ENCODE assay signal across 9 cellular contexts in genomic region chr11:35216962-35217667, GRCh38.
A peak's percentile ranks its signal among the peaks of the same experiment; 100 is the strongest.
DNase-seq lines count a peak whose midpoint lies in the region; ATAC-seq and TF ChIP-seq lines count a peak whose summit lies in the region.
"Had no signal": no experiment of that assay in that cellular context is flagged by ENCODE, and none has a peak within 500 bp of the region (broad histone marks: within the 10 kb centered on the region; RNA-seq: fewer than 3 reads in every experiment).

No MANE protein-coding gene starts in this region.

- ATAC-seq in central memory CD8-positive, alpha-beta T cell (replicated peaks; ENCODE audit: extremely low read depth, poor library complexity, severe bottlenecking) = peak; percentile 79
- ATAC-seq in stimulated activated memory B cell treated with anti-CD40 and anti-IgM and Interleukin-4, amounts not matched to agents 10 μg/mL and 1 μg/mL and 100 μg/mL, for 72 hours = peak; percentile 75
- no peak for ATAC-seq in GM19452 (IDR thresholded peaks at IDR 0.05; ENCODE audit: unreplicated experiment)

- H2AFZ ChIP-seq in PC-9 (no peak overlapping the region), SK-N-SH (ENCODE audit: low read depth) (no peak overlapping the region)

- no TSS peak for BruUV-seq in PC-9 (replicated peaks; lab: Mats Ljungman, UMichigan)
- no TSS peak for BruUV-seq in A673 (replicated peaks; lab: Mats Ljungman, UMichigan)

- H3K4me3 Mint-ChIP-seq in activated CD4-positive, alpha-beta T cell treated with anti-CD3 and anti-CD28 coated beads, Interleukin-2, amount 10 ng/mL, durations not matched to agents 7 days and 5 days = no peak overlapping the region
- H3K4me3 Mint-ChIP-seq in central memory CD8-positive, alpha-beta T cell = peak overlapping the region; percentile 6
- no peak overlapping the region for H3K4me3 Mint-ChIP-seq in stimulated activated memory B cell treated with anti-CD40 and anti-IgM and Interleukin-4, amounts not matched to agents 10 μg/mL and 1 μg/mL and 100 μg/mL, for 72 hours

- H3K9me3 ChIP-seq in PC-9 (ENCODE audit: insufficient read depth, low read depth) = no peaks in the 10 kb centered on the region
- no peaks in the 10 kb centered on the region for H3K9me3 ChIP-seq in A673 (ENCODE audit: low read depth, low read length, poor library complexity, severe bottlenecking)
- no peaks in the 10 kb centered on the region for H3K9me3 ChIP-seq in SK-N-SH

- H3K79me2 ChIP-seq in PC-9 (ENCODE audit: low read depth) (peaks cover 15% of the 10 kb centered on the region; the same call in 1 of the 2 replicates), SK-N-SH (ENCODE audit: insufficient read depth) (peaks cover 48% of the 10 kb centered on the region; the same call in 1 of the 2 replicates)

- CTCF ChIA-PET in activated CD4-positive, alpha-beta T cell treated with anti-CD3 and anti-CD28 coated beads, Interleukin-2, amount 10 ng/mL, durations not matched to agents 7 days and 5 days (lab: Charles Lee) = interaction anchor here (0.6 kb wide), 1 partner anchor 749 kb away, joined by 3 read pairs; no protein-coding TSS in a partner anchor
- CTCF ChIA-PET in PC-9 (lab: Charles Lee) (no interaction called here), A673 (lab: Charles Lee) (no interaction called here), SK-N-SH (lab: Yijun Ruan, JAX) (no interaction called here)

- H3F3A ChIP-seq in PC-9 (ENCODE audit: insufficient read depth, low read depth) (peaks cover 93% of the 10 kb centered on the region), SK-N-SH (replicated peaks; ENCODE audit: insufficient read depth) (peaks cover 42% of the 10 kb centered on the region)

- H3K4me2 ChIP-seq in PC-9 = no peak overlapping the region; the same call in 1 of the 2 replicates
- H3K4me2 ChIP-seq in SK-N-SH = no peak overlapping the region

- POLR2A ChIA-PET in activated CD4-positive, alpha-beta T cell treated with anti-CD3 and anti-CD28 coated beads, Interleukin-2, amount 10 ng/mL, durations not matched to agents 7 days and 5 days (lab: Charles Lee) = no interaction called here
- POLR2A ChIA-PET in PC-9 (lab: Charles Lee; ENCODE audit: unreplicated experiment) = no interaction called here
- POLR2A ChIA-PET in A673 (lab: Charles Lee; ENCODE audit: low non-redundant PET) = no interaction called here
- POLR2A ChIA-PET in SK-N-SH (lab: Yijun Ruan, JAX) = no interaction called here

- intact Hi-C loops in PC-9 (cut with micrococcal nuclease; ENCODE audit: unreplicated experiment) (loop anchor here (5.0 to 10.0 kb wide), 4 partner anchors 72 to 220 kb away; no protein-coding TSS in a partner anchor), A673 (cut with micrococcal nuclease; ENCODE audit: unreplicated experiment) (no loop called here)

- no peak for TF ChIP-seq RAD21 in SK-N-SH (IDR thresholded peaks at IDR 0.05; ENCODE audit: low read length)

- H4K20me1 ChIP-seq in PC-9 (ENCODE audit: insufficient read depth) (no peaks in the 10 kb centered on the region), SK-N-SH (ENCODE audit: insufficient read depth) (no peaks in the 10 kb centered on the region)

- peaks cover 56% of the 10 kb centered on the region for H3K4me1 ChIP-seq in PC-9 (replicated peaks; ENCODE audit: insufficient read depth)
- no peaks in the 10 kb centered on the region for H3K4me1 ChIP-seq in A673 (ENCODE audit: insufficient read depth, low read length, poor library complexity, severe bottlenecking)
- H3K4me1 ChIP-seq in SK-N-SH (ENCODE audit: control insufficient read depth in 1 of 2, insufficient read depth in 2 of 2, low read depth in 1 of 2, low read length in 1 of 2) = peaks cover 0 to 36% of the 10 kb centered on the region in 2 experiments; a peak in 2 of 4 replicates

- DNase-seq in activated CD4-positive, alpha-beta T cell treated with anti-CD3 and anti-CD28 coated beads, Interleukin-2, amount 10 ng/mL, durations not matched to agents 7 days and 5 days = peak; percentile 56
- DNase-seq in activated CD4-positive, alpha-beta T cell treated with anti-CD3 and anti-CD28 coated beads for 1 hour = no peak
- peak; percentile 37 to 69 for DNase-seq in PC-9
- peak in 1 of 2 donors; percentile 27 for DNase-seq in central memory CD8-positive, alpha-beta T cell (ENCODE audit: low spot score in 2 of 2)
- no peak for DNase-seq in A673 (ENCODE audit: low spot score)
- no peak for DNase-seq in SK-N-SH
- DNase-seq: kidney glomerular epithelial cell had no signal

- TF ChIP-seq EP300 in SK-N-SH (IDR thresholded peaks at IDR 0.05; ENCODE audit: borderline replicate concordance in 1 of 2, low read depth in 1 of 2, low read length in 1 of 2) = no peak

- 82% methylated on average over 3 of the region's 3 CpGs for WGBS in SK-N-SH (ENCODE audit: low lambda C conversion rate)

- peaks cover 89% of the 10 kb centered on the region for H3K36me3 Mint-ChIP-seq in activated CD4-positive, alpha-beta T cell treated with anti-CD3 and anti-CD28 coated beads, Interleukin-2, amount 10 ng/mL, durations not matched to agents 7 days and 5 days (ENCODE audit: low read depth)
- H3K36me3 Mint-ChIP-seq in central memory CD8-positive, alpha-beta T cell (ENCODE audit: insufficient read depth) = peaks cover 87% of the 10 kb centered on the region
- peaks cover 79% of the 10 kb centered on the region for H3K36me3 Mint-ChIP-seq in stimulated activated memory B cell treated with anti-CD40 and anti-IgM and Interleukin-4, amounts not matched to agents 10 μg/mL and 1 μg/mL and 100 μg/mL, for 72 hours

- H3K9me2 ChIP-seq in PC-9 (ENCODE audit: insufficient read depth) (no peaks in the 10 kb centered on the region), SK-N-SH (no peaks in the 10 kb centered on the region)

- H3K4me1 Mint-ChIP-seq in activated CD4-positive, alpha-beta T cell treated with anti-CD3 and anti-CD28 coated beads, Interleukin-2, amount 10 ng/mL, durations not matched to agents 7 days and 5 days = peaks cover 54% of the 10 kb centered on the region
- peaks cover 46% of the 10 kb centered on the region for H3K4me1 Mint-ChIP-seq in central memory CD8-positive, alpha-beta T cell
- H3K4me1 Mint-ChIP-seq in stimulated activated memory B cell treated with anti-CD40 and anti-IgM and Interleukin-4, amounts not matched to agents 10 μg/mL and 1 μg/mL and 100 μg/mL, for 72 hours = peaks cover 40% of the 10 kb centered on the region

- H3K27ac ChIP-seq in PC-9 (peak overlapping the region; percentile 31), A673 (ENCODE audit: low read depth, low read length, poor library complexity, severe bottlenecking) (no peak overlapping the region), SK-N-SH (ENCODE audit: low read depth in 2 of 2, low read length in 1 of 2) (peak overlapping the region in 1 of 2 experiments; percentile 33; a peak in 2 of 4 replicates)

- no peaks in the 10 kb centered on the region for H3K27me3 Mint-ChIP-seq in activated CD4-positive, alpha-beta T cell treated with anti-CD3 and anti-CD28 coated beads, Interleukin-2, amount 10 ng/mL, durations not matched to agents 7 days and 5 days
- H3K27me3 Mint-ChIP-seq in central memory CD8-positive, alpha-beta T cell = no peaks in the 10 kb centered on the region
- no peaks in the 10 kb centered on the region for H3K27me3 Mint-ChIP-seq in stimulated activated memory B cell treated with anti-CD40 and anti-IgM and Interleukin-4, amounts not matched to agents 10 μg/mL and 1 μg/mL and 100 μg/mL, for 72 hours

- peaks cover 4% of the 10 kb centered on the region for H3K9me3 Mint-ChIP-seq in activated CD4-positive, alpha-beta T cell treated with anti-CD3 and anti-CD28 coated beads, Interleukin-2, amount 10 ng/mL, durations not matched to agents 7 days and 5 days
- no peaks in the 10 kb centered on the region for H3K9me3 Mint-ChIP-seq in central memory CD8-positive, alpha-beta T cell
- H3K9me3 Mint-ChIP-seq in stimulated activated memory B cell treated with anti-CD40 and anti-IgM and Interleukin-4, amounts not matched to agents 10 μg/mL and 1 μg/mL and 100 μg/mL, for 72 hours = no peaks in the 10 kb centered on the region

- H3K27me3 ChIP-seq in PC-9 (ENCODE audit: insufficient read depth, low read depth) = no peaks in the 10 kb centered on the region
- H3K27me3 ChIP-seq in A673 (replicated peaks; ENCODE audit: insufficient read depth, low read depth, low read length, poor library complexity) = no peaks in the 10 kb centered on the region
- no peaks in the 10 kb centered on the region for H3K27me3 ChIP-seq in SK-N-SH (ENCODE audit: insufficient read depth)

- no peak overlapping the region for H3K9ac ChIP-seq in SK-N-SH

- H3K4me3 ChIP-seq in PC-9 (no peak overlapping the region), A673 (ENCODE audit: low read depth, low read length, poor library complexity, severe bottlenecking) (no peak overlapping the region), SK-N-SH (ENCODE audit: low read depth in 2 of 2, low read length in 1 of 2) (no peak overlapping the region)

- H3K27ac Mint-ChIP-seq in activated CD4-positive, alpha-beta T cell treated with anti-CD3 and anti-CD28 coated beads, Interleukin-2, amount 10 ng/mL, durations not matched to agents 7 days and 5 days = peak overlapping the region; percentile 89
- peak overlapping the region; percentile 77 for H3K27ac Mint-ChIP-seq in central memory CD8-positive, alpha-beta T cell (ENCODE audit: low read depth)
- peak overlapping the region; percentile 92 for H3K27ac Mint-ChIP-seq in stimulated activated memory B cell treated with anti-CD40 and anti-IgM and Interleukin-4, amounts not matched to agents 10 μg/mL and 1 μg/mL and 100 μg/mL, for 72 hours

- H3K36me3 ChIP-seq in PC-9 (ENCODE audit: low read depth) = peaks cover 86% of the 10 kb centered on the region
- no peaks in the 10 kb centered on the region for H3K36me3 ChIP-seq in A673 (ENCODE audit: insufficient read depth, low read length, poor library complexity, severe bottlenecking)
- H3K36me3 ChIP-seq in SK-N-SH (replicated peaks in 1 of 2; ENCODE audit: control insufficient read depth in 1 of 2, insufficient read depth in 2 of 2, low read length in 1 of 2) = peaks cover 21 to 74% of the 10 kb centered on the region in 2 experiments

- TF ChIP-seq CTCF in PC-9 (conservative IDR thresholded peaks at IDR 0.05) = no peak
- no peak for TF ChIP-seq CTCF in A673 (conservative IDR thresholded peaks at IDR 0.05; ENCODE audit: low read depth, low read length)
- no peak for TF ChIP-seq CTCF in SK-N-SH (IDR thresholded peaks at IDR 0.05)

TF ChIP-seq in SK-N-SH, 30 proteins besides CTCF, POLR2A, EP300 and RAD21 (continues in another document):
- TF ChIP-seq TAF1 (IDR thresholded peaks at IDR 0.05; ENCODE audit: borderline replicate concordance, low read depth, low read length) = no peak
- no peak for TF ChIP-seq RXRA (IDR thresholded peaks at IDR 0.05; ENCODE audit: borderline replicate concordance, low read depth)
- no peak for TF ChIP-seq NFIC (IDR thresholded peaks at IDR 0.05; ENCODE audit: borderline replicate concordance)
- TF ChIP-seq EZH2phosphoT487 (IDR thresholded peaks at IDR 0.05; ENCODE audit: borderline replicate concordance, low read depth) = no peak
- no peak for TF ChIP-seq FOSL2 (IDR thresholded peaks at IDR 0.05; ENCODE audit: borderline replicate concordance, low read depth)
- no peak for TF ChIP-seq RFX5 (IDR thresholded peaks at IDR 0.05; ENCODE audit: low read length)
- TF ChIP-seq SIN3A (IDR thresholded peaks at IDR 0.05; ENCODE audit: borderline replicate concordance, low read depth, low read length) = no peak
- TF ChIP-seq MXI1 (IDR thresholded peaks at IDR 0.05; ENCODE audit: low read depth, low read length) = no peak
- TF ChIP-seq MEF2A (IDR thresholded peaks at IDR 0.05; ENCODE audit: borderline replicate concordance, low read depth) = no peak

Comparison
In these comparisons a context has a peak if more than half of its experiments do, and no peak if none do; other contexts are left out.
1. DNase-seq: peak in activated CD4-positive, alpha-beta T cell treated with anti-CD3 and anti-CD28 coated beads, Interleukin-2, amount 10 ng/mL, durations not matched to agents 7 days and 5 days (single experiment) and PC-9 (2 of 2); none in activated CD4-positive, alpha-beta T cell treated with anti-CD3 and anti-CD28 coated beads for 1 hour (single experiment), A673 (single experiment) and SK-N-SH (single experiment).
2. Peak in every context shown above with its lines, with median percentiles within 50 percentile points of each other: H3K27ac Mint-ChIP-seq.